In the genomic region with DNA sequence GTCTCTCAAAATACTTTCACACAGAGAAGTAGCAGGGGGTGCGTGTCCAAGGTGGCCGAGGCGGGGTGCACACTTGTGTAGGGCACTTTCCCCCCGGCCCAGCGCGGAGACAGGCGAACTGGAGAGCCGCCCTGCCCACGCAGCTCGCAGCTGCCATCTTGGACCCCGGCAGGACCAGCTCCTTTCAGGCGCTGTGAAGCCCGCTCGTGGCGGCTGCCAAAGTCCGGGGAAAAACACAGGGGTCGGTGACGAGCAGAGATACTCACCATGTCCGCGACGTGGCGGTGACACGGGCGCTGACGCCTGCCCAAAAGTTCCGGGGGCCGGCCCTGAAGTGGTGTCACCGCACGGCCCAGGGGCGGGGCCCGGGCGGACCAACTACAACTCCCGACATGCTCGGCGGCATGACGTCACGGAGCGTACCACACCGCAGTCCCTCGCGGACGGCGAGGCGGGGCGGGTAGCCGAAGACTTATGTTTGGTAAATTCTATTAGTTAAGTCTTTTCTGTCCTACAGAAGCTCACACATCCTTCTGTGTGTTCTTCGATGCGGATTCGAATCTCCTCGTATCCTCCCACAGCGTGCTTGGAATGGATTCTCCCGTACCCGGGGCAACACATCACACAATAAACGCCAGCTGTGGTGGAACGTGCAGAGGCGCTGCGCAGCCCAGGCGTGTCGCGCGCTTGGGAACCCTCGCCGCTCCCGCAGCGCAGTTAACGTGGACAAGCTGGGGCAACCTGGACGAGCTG, we compare ENCODE assay signal across 8 cellular contexts. TPM values are rescaled to one million over a fixed set of nuclear protein-coding genes. Genes with fewer than 3 reads are reported as not detected.
A peak's percentile ranks its signal among the peaks of the same experiment; 100 is the strongest.
DNase-seq lines count a peak whose midpoint lies in the region; ATAC-seq and TF ChIP-seq lines count a peak whose summit lies in the region.

A gene with protein sequence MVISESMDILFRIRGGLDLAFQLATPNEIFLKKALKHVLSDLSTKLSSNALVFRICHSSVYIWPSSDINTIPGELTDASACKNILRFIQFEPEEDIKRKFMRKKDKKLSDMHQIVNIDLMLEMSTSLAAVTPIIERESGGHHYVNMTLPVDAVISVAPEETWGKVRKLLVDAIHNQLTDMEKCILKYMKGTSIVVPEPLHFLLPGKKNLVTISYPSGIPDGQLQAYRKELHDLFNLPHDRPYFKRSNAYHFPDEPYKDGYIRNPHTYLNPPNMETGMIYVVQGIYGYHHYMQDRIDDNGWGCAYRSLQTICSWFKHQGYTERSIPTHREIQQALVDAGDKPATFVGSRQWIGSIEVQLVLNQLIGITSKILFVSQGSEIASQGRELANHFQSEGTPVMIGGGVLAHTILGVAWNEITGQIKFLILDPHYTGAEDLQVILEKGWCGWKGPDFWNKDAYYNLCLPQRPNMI (minus strand): TSS at position 365 of the 753 bp plus-strand sequence. CDS start 96 bp downstream, at position 269.

- H3K36me3 Mint-ChIP-seq in naive B cell = peaks cover 9 to 11% of the 10 kb centered on the region in 2 donors
- H3K36me3 Mint-ChIP-seq in stimulated activated effector memory CD8-positive, alpha-beta T cell treated with anti-CD3 and anti-CD28 coated beads, Interleukin-12 subunit alpha, Interleukin-12 subunit beta, amount 100 ng/mL, for 72 hours = peaks cover 27% of the 10 kb centered on the region

- no peaks in the 10 kb centered on the region for H3K9me2 ChIP-seq in DOHH2 (replicated peaks; ENCODE audit: control insufficient read depth, low read length)

- H3K79me2 ChIP-seq in DOHH2 (ENCODE audit: control insufficient read depth, low read length) (peaks cover 18% of the 10 kb centered on the region), fibroblast of lung (ENCODE audit: control insufficient read depth, insufficient read depth, low read length) (peaks cover 9% of the 10 kb centered on the region)

- peak within 1 kb of the TSS; percentile 96 for H3K4me2 ChIP-seq in DOHH2 (ENCODE audit: low read length)
- peak within 1 kb of the TSS; percentile 98 for H3K4me2 ChIP-seq in fibroblast of lung (ENCODE audit: extremely low read depth, insufficient read depth, low read length)

- H3K27me3 ChIP-seq in DOHH2 (ENCODE audit: control insufficient read depth, low read length) = no peaks in the 10 kb centered on the region
- H3K27me3 ChIP-seq in fibroblast of lung (ENCODE audit: control insufficient read depth, insufficient read depth, low read length) = no peaks in the 10 kb centered on the region

- peak; percentile 94 for ATAC-seq in GM21825 (IDR thresholded peaks at IDR 0.05; ENCODE audit: unreplicated experiment)
- ATAC-seq in naive B cell (ENCODE audit: low read depth in 2 of 2) = peak; percentile 83 to 86
- peak; percentile 95 for ATAC-seq in stimulated activated effector memory CD8-positive, alpha-beta T cell treated with anti-CD3 and anti-CD28 coated beads, Interleukin-12 subunit alpha, Interleukin-12 subunit beta, amount 100 ng/mL, for 72 hours

- H4K20me1 ChIP-seq in DOHH2 (ENCODE audit: control insufficient read depth, insufficient read depth, low read depth, low read length) (no peaks in the 10 kb centered on the region), fibroblast of lung (ENCODE audit: control insufficient read depth, extremely low read depth, insufficient read depth, low read length) (no peaks in the 10 kb centered on the region)

- peak within 1 kb of the TSS; percentile 78 to 97 (median 90) for H3K4me3 Mint-ChIP-seq in naive B cell
- peak within 1 kb of the TSS; percentile 80 for H3K4me3 Mint-ChIP-seq in stimulated activated effector memory CD8-positive, alpha-beta T cell treated with anti-CD3 and anti-CD28 coated beads, Interleukin-12 subunit alpha, Interleukin-12 subunit beta, amount 100 ng/mL, for 72 hours

- H3K9ac ChIP-seq in fibroblast of lung (ENCODE audit: insufficient read depth, low read length) = peak within 1 kb of the TSS; percentile 98

- H3K4me1 ChIP-seq in DOHH2 (ENCODE audit: control insufficient read depth, low read length) (peaks cover 20% of the 10 kb centered on the region), fibroblast of lung (ENCODE audit: control insufficient read depth, extremely low read depth, insufficient read depth, low read length) (peaks cover 9% of the 10 kb centered on the region)

- peak within 1 kb of the TSS; percentile 95 to 100 (median 100) for H3K27ac Mint-ChIP-seq in naive B cell
- peak within 1 kb of the TSS; percentile 95 for H3K27ac Mint-ChIP-seq in stimulated activated effector memory CD8-positive, alpha-beta T cell treated with anti-CD3 and anti-CD28 coated beads, Interleukin-12 subunit alpha, Interleukin-12 subunit beta, amount 100 ng/mL, for 72 hours

- no peaks in the 10 kb centered on the region for H3K9me3 Mint-ChIP-seq in naive B cell
- no peaks in the 10 kb centered on the region for H3K9me3 Mint-ChIP-seq in stimulated activated effector memory CD8-positive, alpha-beta T cell treated with anti-CD3 and anti-CD28 coated beads, Interleukin-12 subunit alpha, Interleukin-12 subunit beta, amount 100 ng/mL, for 72 hours

- DNase-seq in RKO (ENCODE audit: low spot score) = peak; percentile 90
- peak; percentile 80 to 85 for DNase-seq in activated T-helper 1 cell treated with anti-CD3 and anti-CD28 coated beads, Interleukin-2, amount 50 U/mL, for 16 hours (ENCODE audit: low read depth in 1 of 2, low spot score in 1 of 2)
- DNase-seq in fibroblast of lung (ENCODE audit: low read depth in 2 of 2) = peak; percentile 86 to 92
- DNase-seq in naive B cell = peak; percentile 93
- peak; percentile 88 to 96 for DNase-seq in stimulated activated effector memory CD8-positive, alpha-beta T cell treated with anti-CD3 and anti-CD28 coated beads, Interleukin-12 subunit alpha, Interleukin-12 subunit beta, amount 100 ng/mL, for 72 hours (ENCODE audit: low spot score in 2 of 2)

- TF ChIP-seq CTCF in DOHH2 (IDR thresholded peaks at IDR 0.05; ENCODE audit: low read depth, low read length, poor library complexity, severe bottlenecking) = no peak
- TF ChIP-seq CTCF in fibroblast of lung (conservative IDR thresholded peaks at IDR 0.05 in 1 of 2, IDR thresholded peaks at IDR 0.05 in 1 of 2; ENCODE audit: low read depth in 1 of 2, low read length in 2 of 2) = no peak

- H3F3A ChIP-seq in DOHH2 (ENCODE audit: control insufficient read depth, insufficient read depth) = no peaks in the 10 kb centered on the region

- H3K9me3 ChIP-seq in DOHH2 (ENCODE audit: control insufficient read depth, insufficient read depth, low read length) (no peaks in the 10 kb centered on the region), KOPT-K1 (ENCODE audit: insufficient read depth, low read length, poor library complexity, severe bottlenecking) (no peaks in the 10 kb centered on the region), fibroblast of lung (ENCODE audit: control insufficient read depth, insufficient read depth, low read depth, low read length) (no peaks in the 10 kb centered on the region)

- peaks cover 0 to 21% (median 0%) of the 10 kb centered on the region in 3 donors for H3K27me3 Mint-ChIP-seq in naive B cell

- peak within 1 kb of the TSS; percentile 96 for H2AFZ ChIP-seq in fibroblast of lung (ENCODE audit: low read length)

- peaks cover 14% of the 10 kb centered on the region for H3K36me3 ChIP-seq in DOHH2 (ENCODE audit: control insufficient read depth, low read length)
- peaks cover 11% of the 10 kb centered on the region; the same call in 1 of the 2 replicates for H3K36me3 ChIP-seq in KOPT-K1 (ENCODE audit: insufficient read depth, low read length)
- no peaks in the 10 kb centered on the region for H3K36me3 ChIP-seq in fibroblast of lung (ENCODE audit: control insufficient read depth, insufficient read depth, low read length)

- H3K4me3 ChIP-seq in DOHH2 (ENCODE audit: low read length) (peak within 1 kb of the TSS; percentile 99), fibroblast of lung (replicated peaks in 1 of 4; ENCODE audit: control extremely low read depth in 1 of 4, insufficient read depth in 1 of 4, low read depth in 3 of 4, low read length in 4 of 4) (peak within 1 kb of the TSS; percentile 54 to 95 (median 72))

- H3K4me1 Mint-ChIP-seq in naive B cell = peaks cover 23 to 35% (median 31%) of the 10 kb centered on the region in 3 donors
- peaks cover 32% of the 10 kb centered on the region for H3K4me1 Mint-ChIP-seq in stimulated activated effector memory CD8-positive, alpha-beta T cell treated with anti-CD3 and anti-CD28 coated beads, Interleukin-12 subunit alpha, Interleukin-12 subunit beta, amount 100 ng/mL, for 72 hours

- peak within 1 kb of the TSS; percentile 70 for H3K27ac ChIP-seq in DOHH2 (ENCODE audit: low read depth, low read length)
- peak within 1 kb of the TSS; percentile 84 for H3K27ac ChIP-seq in KOPT-K1 (ENCODE audit: low read depth, low read length, poor library complexity, severe bottlenecking)
- peak within 1 kb of the TSS; percentile 99 for H3K27ac ChIP-seq in fibroblast of lung (ENCODE audit: insufficient read depth, low read length)

RNA-seq across cellular contexts. Expression of the gene that starts here (rescaled TPM):
- total RNA-seq in fibroblast of lung = 43.1 and 50.3 TPM in 2 replicates
- polyA plus RNA-seq in fibroblast of lung = 33.1 and 43.2 TPM in 2 replicates
- polyA plus RNA-seq in fibroblast of lung (2012) = 27.3 and 30.9 TPM in 2 replicates
- 12.7 and 14.6 TPM in 2 replicates for polyA minus RNA-seq in fibroblast of lung (ENCODE audit: low replicate concordance)
- 10 to 100 TPM; 21.3 to 40.1 (median 32.3) TPM for polyA plus RNA-seq in naive B cell (ENCODE audit: low read depth in 6 of 6)

Comparison
In these comparisons a context has a peak if more than half of its experiments do, and no peak if none do; other contexts are left out.
1. Peak in every context shown above with its lines: DNase-seq, ATAC-seq, H3K4me3 ChIP-seq and H3K27ac ChIP-seq.